ENCODE assay signal across 12 cellular contexts in genomic region chr19:46629546-46630025, GRCh38. TPM values are rescaled to one million over a fixed set of nuclear protein-coding genes. Genes with fewer than 3 reads are reported as not detected.
A peak's percentile ranks its signal among the peaks of the same experiment; 100 is the strongest.
DNase-seq lines count a peak whose midpoint lies in the region; ATAC-seq and TF ChIP-seq lines count a peak whose summit lies in the region.
"Had no signal": no experiment of that assay in that cellular context is flagged by ENCODE, and none has a peak within 500 bp of the region (broad histone marks: within the 10 kb centered on the region; RNA-seq: fewer than 3 reads in every experiment).

No MANE protein-coding gene starts in this region.

- no peak for TF ChIP-seq POLR2A in vagina (IDR thresholded peaks at IDR 0.05)

- peaks cover 4% of the 10 kb centered on the region for H3K36me3 Mint-ChIP-seq in endothelial cell (ENCODE audit: low read depth, unreplicated experiment)
- no peaks in the 10 kb centered on the region for H3K36me3 Mint-ChIP-seq in mesothelial cell of epicardium
- H3K36me3 Mint-ChIP-seq in osteocyte (ENCODE audit: unreplicated experiment) = no peaks in the 10 kb centered on the region

- H3K4me1 ChIP-seq in RWPE2 (ENCODE audit: insufficient read depth, poor library complexity, severe bottlenecking) (peaks cover 13% of the 10 kb centered on the region), vagina (peaks cover 40% of the 10 kb centered on the region)

- peaks cover 3% of the 10 kb centered on the region for H3K27me3 ChIP-seq in RWPE2 (ENCODE audit: insufficient read depth, poor library complexity, severe bottlenecking)
- H3K27me3 ChIP-seq in vagina = no peaks in the 10 kb centered on the region

- ATAC-seq in RWPE2 (ENCODE audit: low read depth) (no peak), GM21717 (IDR thresholded peaks at IDR 0.05; ENCODE audit: unreplicated experiment) (no peak)

- H3K9me3 ChIP-seq in RWPE2 (ENCODE audit: severe bottlenecking) (no peaks in the 10 kb centered on the region), vagina (no peaks in the 10 kb centered on the region)

- DNase-seq in ELF-1 (ENCODE audit: low read depth, low spot score) (peak; percentile 74), RWPE2 (ENCODE audit: low spot score) (peak; percentile 28), endothelial cell (ENCODE audit: low spot score) (peak; percentile 60), mesothelial cell of epicardium (ENCODE audit: low spot score in 2 of 2, unreplicated experiment in 2 of 2) (no peak), vagina (ENCODE audit: extremely low spot score in 2 of 2) (no peak), osteocyte (ENCODE audit: extremely low spot score, unreplicated experiment) (no peak), NCI-H2196 (lab: John Stamatoyannopoulos, UW; ENCODE audit: unreplicated experiment) (no peak)
- DNase-seq: activated gamma-delta T cell, NCI-H2029, NCI-H774 had no signal

- intact Hi-C loops in vagina (cut with DNase I) = loop anchor here (5.0 kb wide), 1 partner anchor 33 kb away; the partner anchor contains the start of gene DACT3

- H3K36me3 ChIP-seq in RWPE2 (ENCODE audit: low read depth) = no peaks in the 10 kb centered on the region
- H3K36me3 ChIP-seq in vagina = no peaks in the 10 kb centered on the region

- H3K4me1 Mint-ChIP-seq in endothelial cell (ENCODE audit: unreplicated experiment) = peaks cover 9% of the 10 kb centered on the region
- peaks cover 47% of the 10 kb centered on the region for H3K4me1 Mint-ChIP-seq in mesothelial cell of epicardium
- peaks cover 22% of the 10 kb centered on the region for H3K4me1 Mint-ChIP-seq in osteocyte (ENCODE audit: unreplicated experiment)

- H3K4me3 ChIP-seq in RWPE2 (ENCODE audit: severe bottlenecking) (no peak overlapping the region), vagina (no peak overlapping the region)

- H3K9me3 Mint-ChIP-seq in endothelial cell (ENCODE audit: unreplicated experiment) = no peaks in the 10 kb centered on the region
- no peaks in the 10 kb centered on the region for H3K9me3 Mint-ChIP-seq in mesothelial cell of epicardium
- H3K9me3 Mint-ChIP-seq in osteocyte (ENCODE audit: unreplicated experiment) = no peaks in the 10 kb centered on the region

- H3K27ac Mint-ChIP-seq in endothelial cell (ENCODE audit: unreplicated experiment) (no peak overlapping the region), mesothelial cell of epicardium (peak overlapping the region; percentile 87), osteocyte (ENCODE audit: unreplicated experiment) (no peak overlapping the region)

- H3K27me3 Mint-ChIP-seq in endothelial cell (ENCODE audit: unreplicated experiment) (peaks cover 6% of the 10 kb centered on the region), mesothelial cell of epicardium (ENCODE audit: low read depth) (peaks cover 11% of the 10 kb centered on the region), osteocyte (ENCODE audit: unreplicated experiment) (peaks cover 3% of the 10 kb centered on the region)

- H3K27ac ChIP-seq in RWPE2 (ENCODE audit: poor library complexity, severe bottlenecking) (no peak overlapping the region), vagina (no peak overlapping the region)

- TF ChIP-seq CTCF in RWPE2 (IDR thresholded peaks at IDR 0.05; ENCODE audit: poor library complexity, severe bottlenecking) (no peak), endothelial cell (IDR thresholded peaks at IDR 0.05; ENCODE audit: unreplicated experiment) (no peak), mesothelial cell of epicardium (IDR thresholded peaks at IDR 0.05; ENCODE audit: unreplicated experiment) (no peak), vagina (IDR thresholded peaks at IDR 0.05) (no peak), osteocyte (IDR thresholded peaks at IDR 0.05) (no peak)

- no peak overlapping the region for H3K4me3 Mint-ChIP-seq in endothelial cell (ENCODE audit: unreplicated experiment)
- H3K4me3 Mint-ChIP-seq in mesothelial cell of epicardium = no peak overlapping the region
- H3K4me3 Mint-ChIP-seq in osteocyte (ENCODE audit: unreplicated experiment) = no peak overlapping the region

RNA-seq across cellular contexts. Expression of gene PTGIR, which starts 4.7 kb away (rescaled TPM):
- total RNA-seq in endothelial cell (ENCODE audit: unreplicated experiment) = not detected
- total RNA-seq in mesothelial cell of epicardium = 5.0 to 6.2 TPM (median 5.9 TPM) in 3 replicates
- total RNA-seq in vagina = 10.8 TPM
- 0.31 and 0.38 TPM in 2 replicates for total RNA-seq in osteocyte

RNA-seq across cellular contexts. Expression of gene GNG8, which starts 6.4 kb away (rescaled TPM):
- total RNA-seq in endothelial cell (ENCODE audit: unreplicated experiment) = not detected
- 7.6 to 13.7 TPM (median 12.2 TPM) in 3 replicates for total RNA-seq in mesothelial cell of epicardium
- not detected for total RNA-seq in vagina
- total RNA-seq in osteocyte = not detected in 2 replicates
- total RNA-seq: mucosa of gallbladder had no signal

RNA-seq across cellular contexts. Expression of gene CALM3, which starts 28.5 kb away (rescaled TPM):
- total RNA-seq in endothelial cell (ENCODE audit: unreplicated experiment) = 564 TPM
- 231 to 233 TPM (median 231 TPM) in 3 replicates for total RNA-seq in mesothelial cell of epicardium
- total RNA-seq in vagina = 105 TPM
- 167 and 168 TPM in 2 replicates for total RNA-seq in osteocyte

RNA-seq across cellular contexts. Expression of gene DACT3, which starts 31.4 kb away (rescaled TPM):
- total RNA-seq in endothelial cell (ENCODE audit: unreplicated experiment) (1.1 TPM), mesothelial cell of epicardium (48.4 to 50.4 TPM (median 48.8 TPM) in 3 replicates), vagina (13.8 TPM), osteocyte (11.2 and 11.5 TPM in 2 replicates)

Comparison
In these comparisons a context has a peak if more than half of its experiments do, and no peak if none do; other contexts are left out.
1. DNase-seq: peak in ELF-1 (single experiment), RWPE2 (single experiment) and endothelial cell (single experiment); none in mesothelial cell of epicardium (0 of 2), vagina (0 of 2), osteocyte (single experiment) and NCI-H2196 (single experiment).